22 cellular contexts compared by ENCODE assay signal in genomic region chr7:70346844-70347462, GRCh38.
DNase-seq lines count a peak whose midpoint lies in the region; ATAC-seq lines count a peak whose summit lies in the region.
"Had no signal": no experiment of that assay in that cellular context is flagged by ENCODE, and none has a peak within 500 bp of the region (broad histone marks: within the 10 kb centered on the region; RNA-seq: fewer than 3 reads in every experiment).

No MANE protein-coding gene starts in this region.

- peaks cover 14% of the 10 kb centered on the region for H3K4me1 Mint-ChIP-seq in activated CD4-positive, alpha-beta T cell treated with anti-CD3 and anti-CD28 coated beads for 36 hours
- H3K4me1 Mint-ChIP-seq in activated naive CD4-positive, alpha-beta T cell treated with anti-CD3 and anti-CD28 coated beads, Interleukin-2, amount 10 ng/mL, durations not matched to agents 7 days and 5 days, result peaks cover 19% of the 10 kb centered on the region
- peaks cover 9% of the 10 kb centered on the region for H3K4me1 Mint-ChIP-seq in activated CD4-positive, alpha-beta memory T cell treated with anti-CD3 and anti-CD28 coated beads for 36 hours (ENCODE audit: low read depth)
- H3K4me1 Mint-ChIP-seq in stimulated activated effector memory CD8-positive, alpha-beta T cell treated with anti-CD3 and anti-CD28 coated beads, Interleukin-12 subunit alpha, Interleukin-12 subunit beta, amount 100 ng/mL, for 72 hours, result peaks cover 19% of the 10 kb centered on the region

- H3K27ac Mint-ChIP-seq in activated CD4-positive, alpha-beta T cell treated with anti-CD3 and anti-CD28 coated beads for 36 hours, result no peak overlapping the region
- peak overlapping the region; percentile 0 for H3K27ac Mint-ChIP-seq in activated naive CD4-positive, alpha-beta T cell treated with anti-CD3 and anti-CD28 coated beads, Interleukin-2, amount 10 ng/mL, durations not matched to agents 7 days and 5 days
- H3K27ac Mint-ChIP-seq in activated CD4-positive, alpha-beta memory T cell treated with anti-CD3 and anti-CD28 coated beads for 36 hours, result no peak overlapping the region
- H3K27ac Mint-ChIP-seq in stimulated activated effector memory CD8-positive, alpha-beta T cell treated with anti-CD3 and anti-CD28 coated beads, Interleukin-12 subunit alpha, Interleukin-12 subunit beta, amount 100 ng/mL, for 72 hours, result no peak overlapping the region
- H3K27ac Mint-ChIP-seq: H9, HFFc6 had no signal

- ATAC-seq in activated CD4-positive, alpha-beta T cell treated with anti-CD3 and anti-CD28 coated beads for 36 hours, result peak; percentile 47
- peak; percentile 41 for ATAC-seq in stimulated activated effector memory CD8-positive, alpha-beta T cell treated with anti-CD3 and anti-CD28 coated beads, Interleukin-12 subunit alpha, Interleukin-12 subunit beta, amount 100 ng/mL, for 72 hours
- ATAC-seq: HepG2, K562 had no signal

- H3K36me3 Mint-ChIP-seq in activated CD4-positive, alpha-beta T cell treated with anti-CD3 and anti-CD28 coated beads for 36 hours (ENCODE audit: low read depth), result no peaks in the 10 kb centered on the region
- no peaks in the 10 kb centered on the region for H3K36me3 Mint-ChIP-seq in activated naive CD4-positive, alpha-beta T cell treated with anti-CD3 and anti-CD28 coated beads, Interleukin-2, amount 10 ng/mL, durations not matched to agents 7 days and 5 days
- H3K36me3 Mint-ChIP-seq in activated CD4-positive, alpha-beta memory T cell treated with anti-CD3 and anti-CD28 coated beads for 36 hours, result no peaks in the 10 kb centered on the region
- H3K36me3 Mint-ChIP-seq in stimulated activated effector memory CD8-positive, alpha-beta T cell treated with anti-CD3 and anti-CD28 coated beads, Interleukin-12 subunit alpha, Interleukin-12 subunit beta, amount 100 ng/mL, for 72 hours, result no peaks in the 10 kb centered on the region

- no peaks in the 10 kb centered on the region for H3K27me3 Mint-ChIP-seq in activated CD4-positive, alpha-beta T cell treated with anti-CD3 and anti-CD28 coated beads for 36 hours
- H3K27me3 Mint-ChIP-seq in activated naive CD4-positive, alpha-beta T cell treated with anti-CD3 and anti-CD28 coated beads, Interleukin-2, amount 10 ng/mL, durations not matched to agents 7 days and 5 days, result no peaks in the 10 kb centered on the region
- no peaks in the 10 kb centered on the region for H3K27me3 Mint-ChIP-seq in activated CD4-positive, alpha-beta memory T cell treated with anti-CD3 and anti-CD28 coated beads for 36 hours

- intact Hi-C loops in activated CD4-positive, alpha-beta T cell treated with anti-CD3 and anti-CD28 coated beads for 36 hours (cut with DNase I, micrococcal nuclease), result loop anchor here in 1 of 2 experiments (10.0 kb wide), 1 partner anchor 348 kb away; no protein-coding TSS in a partner anchor
- intact Hi-C loops in activated CD4-positive, alpha-beta memory T cell treated with anti-CD3 and anti-CD28 coated beads for 36 hours (cut with micrococcal nuclease), result no loop called here

- DNase-seq in activated CD4-positive, alpha-beta T cell treated with anti-CD3 and anti-CD28 coated beads for 36 hours, result no peak
- no peak for DNase-seq in activated CD4-positive, alpha-beta T cell treated with anti-CD3 and anti-CD28 coated beads, Interleukin-2, amount 50 U/mL, for 1 hour
- DNase-seq in activated naive CD4-positive, alpha-beta T cell treated with anti-CD3 and anti-CD28 coated beads, Interleukin-2, amount 10 ng/mL, durations not matched to agents 7 days and 5 days, result no peak
- DNase-seq in activated naive CD4-positive, alpha-beta T cell treated with Interleukin-2 at 50 U/mL for 16 hours, result no peak
- peak; percentile 9 for DNase-seq in activated CD4-positive, alpha-beta memory T cell treated with anti-CD3 and anti-CD28 coated beads for 36 hours
- DNase-seq in stimulated activated effector memory CD8-positive, alpha-beta T cell treated with anti-CD3 and anti-CD28 coated beads, Interleukin-12 subunit alpha, Interleukin-12 subunit beta, amount 100 ng/mL, for 72 hours (ENCODE audit: low spot score in 2 of 2), result no peak
- DNase-seq in kidney tubule cell (ENCODE audit: low spot score) (no peak), DMS114 treated with DMSO at 0.1 percent for 48 hours (lab: John Stamatoyannopoulos, UW; ENCODE audit: unreplicated experiment) (no peak)
- DNase-seq: ACHN, C1 segment of cervical spinal cord, EL, H9, HFFc6, MG63, NCI-H1048, NCI-H1417 treated with DMSO at 0.1 percent for 48 hours, NCI-H187, NCI-H446, NCI-H526, SJCRH30 had no signal

- peaks cover 1% of the 10 kb centered on the region for H3K9me3 Mint-ChIP-seq in activated CD4-positive, alpha-beta T cell treated with anti-CD3 and anti-CD28 coated beads for 36 hours (ENCODE audit: low read depth)
- peaks cover 6% of the 10 kb centered on the region for H3K9me3 Mint-ChIP-seq in activated naive CD4-positive, alpha-beta T cell treated with anti-CD3 and anti-CD28 coated beads, Interleukin-2, amount 10 ng/mL, durations not matched to agents 7 days and 5 days
- peaks cover 3% of the 10 kb centered on the region for H3K9me3 Mint-ChIP-seq in activated CD4-positive, alpha-beta memory T cell treated with anti-CD3 and anti-CD28 coated beads for 36 hours
- H3K9me3 Mint-ChIP-seq in stimulated activated effector memory CD8-positive, alpha-beta T cell treated with anti-CD3 and anti-CD28 coated beads, Interleukin-12 subunit alpha, Interleukin-12 subunit beta, amount 100 ng/mL, for 72 hours, result no peaks in the 10 kb centered on the region
- H3K9me3 Mint-ChIP-seq: H9 had no signal

- CTCF ChIA-PET in activated CD4-positive, alpha-beta T cell treated with anti-CD3 and anti-CD28 coated beads for 36 hours (lab: Charles Lee), result no interaction called here
- CTCF ChIA-PET in activated naive CD4-positive, alpha-beta T cell treated with anti-CD3 and anti-CD28 coated beads, Interleukin-2, amount 10 ng/mL, durations not matched to agents 7 days and 5 days (lab: Charles Lee), result no interaction called here
- CTCF ChIA-PET in activated CD4-positive, alpha-beta memory T cell treated with anti-CD3 and anti-CD28 coated beads for 36 hours (lab: Charles Lee), result no interaction called here

- POLR2A ChIA-PET in activated CD4-positive, alpha-beta T cell treated with anti-CD3 and anti-CD28 coated beads for 36 hours (lab: Charles Lee), result no interaction called here
- POLR2A ChIA-PET in activated CD4-positive, alpha-beta memory T cell treated with anti-CD3 and anti-CD28 coated beads for 36 hours (lab: Charles Lee), result no interaction called here

- H3K4me3 Mint-ChIP-seq in activated CD4-positive, alpha-beta T cell treated with anti-CD3 and anti-CD28 coated beads for 36 hours, result no peak overlapping the region
- H3K4me3 Mint-ChIP-seq in activated naive CD4-positive, alpha-beta T cell treated with anti-CD3 and anti-CD28 coated beads, Interleukin-2, amount 10 ng/mL, durations not matched to agents 7 days and 5 days, result no peak overlapping the region
- no peak overlapping the region for H3K4me3 Mint-ChIP-seq in activated CD4-positive, alpha-beta memory T cell treated with anti-CD3 and anti-CD28 coated beads for 36 hours
- peak overlapping the region; percentile 0 for H3K4me3 Mint-ChIP-seq in stimulated activated effector memory CD8-positive, alpha-beta T cell treated with anti-CD3 and anti-CD28 coated beads, Interleukin-12 subunit alpha, Interleukin-12 subunit beta, amount 100 ng/mL, for 72 hours
- H3K4me3 Mint-ChIP-seq: H9, HFFc6 had no signal
